In genomic region chrX:110211340-110211739, GRCh38 we compare ENCODE assay signal across 1 cellular context.
TF ChIP-seq lines count a peak whose summit lies in the region.

No MANE protein-coding gene starts in this region.

TF ChIP-seq in K562, 482 proteins besides CTCF, POLR2A, EP300 and RAD21 (continued from another document):
- TF ChIP-seq ZBTB34 (CRISPR knock-in tag; IDR thresholded peaks at IDR 0.05) (no peak), POLR2AphosphoS2 (IDR thresholded peaks at IDR 0.05; ENCODE audit: low read length) (no peak), ZNF395 (CRISPR knock-in tag; IDR thresholded peaks at IDR 0.05) (no peak), PKNOX1 (IDR thresholded peaks at IDR 0.05) (peak; percentile 50), ARID1B (IDR thresholded peaks at IDR 0.05) (no peak), ZBTB43 (CRISPR knock-in tag; IDR thresholded peaks at IDR 0.05) (no peak)
- TF ChIP-seq, protein P1, sequence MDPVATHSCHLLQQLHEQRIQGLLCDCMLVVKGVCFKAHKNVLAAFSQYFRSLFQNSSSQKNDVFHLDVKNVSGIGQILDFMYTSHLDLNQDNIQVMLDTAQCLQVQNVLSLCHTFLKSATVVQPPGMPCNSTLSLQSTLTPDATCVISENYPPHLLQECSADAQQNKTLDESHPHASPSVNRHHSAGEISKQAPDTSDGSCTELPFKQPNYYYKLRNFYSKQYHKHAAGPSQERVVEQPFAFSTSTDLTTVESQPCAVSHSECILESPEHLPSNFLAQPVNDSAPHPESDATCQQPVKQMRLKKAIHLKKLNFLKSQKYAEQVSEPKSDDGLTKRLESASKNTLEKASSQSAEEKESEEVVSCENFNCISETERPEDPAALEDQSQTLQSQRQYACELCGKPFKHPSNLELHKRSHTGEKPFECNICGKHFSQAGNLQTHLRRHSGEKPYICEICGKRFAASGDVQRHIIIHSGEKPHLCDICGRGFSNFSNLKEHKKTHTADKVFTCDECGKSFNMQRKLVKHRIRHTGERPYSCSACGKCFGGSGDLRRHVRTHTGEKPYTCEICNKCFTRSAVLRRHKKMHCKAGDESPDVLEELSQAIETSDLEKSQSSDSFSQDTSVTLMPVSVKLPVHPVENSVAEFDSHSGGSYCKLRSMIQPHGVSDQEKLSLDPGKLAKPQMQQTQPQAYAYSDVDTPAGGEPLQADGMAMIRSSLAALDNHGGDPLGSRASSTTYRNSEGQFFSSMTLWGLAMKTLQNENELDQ (CRISPR knock-in tag; IDR thresholded peaks at IDR 0.05; ENCODE audit: borderline replicate concordance): no peak
